Comparison of ENCODE assay signal across 11 cellular contexts in the genomic region with DNA sequence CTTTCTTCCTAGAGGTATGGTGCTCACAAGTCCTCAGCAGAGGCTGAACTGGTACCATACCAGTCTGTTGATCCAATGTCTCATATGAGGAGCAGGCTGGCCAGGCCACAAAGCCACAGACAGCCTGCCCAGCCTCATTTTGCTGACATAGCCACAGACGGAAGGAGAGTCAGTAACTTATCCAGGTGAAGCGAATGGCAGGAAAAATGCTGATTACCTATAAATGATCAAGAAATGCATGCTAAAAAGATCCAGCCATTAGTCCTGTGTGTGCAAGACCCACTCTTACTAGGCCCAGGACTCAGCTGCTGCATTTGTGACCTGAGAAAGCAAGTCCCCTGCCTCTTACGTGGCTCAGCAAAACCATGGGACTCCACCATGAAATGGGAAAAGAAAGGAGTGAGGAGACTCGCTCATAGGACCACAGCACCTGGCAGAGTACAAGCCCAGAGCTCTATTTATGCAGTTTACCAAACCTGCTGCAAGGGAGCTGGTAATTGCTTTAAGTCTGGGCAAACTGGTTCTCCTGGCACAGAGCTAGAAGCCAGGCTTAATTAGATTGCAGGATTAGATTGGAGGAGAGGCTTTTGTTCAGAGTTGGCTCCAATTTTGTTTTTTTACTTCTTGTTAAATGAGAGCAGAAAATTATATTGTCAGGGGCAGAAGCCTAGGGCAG. TPM values are rescaled to one million over a fixed set of nuclear protein-coding genes. Genes with fewer than 3 reads are reported as not detected.
DNase-seq lines count a peak whose midpoint lies in the region; ATAC-seq, FAIRE-seq and TF ChIP-seq lines count a peak whose summit lies in the region.
"Had no signal": no experiment of that assay in that cellular context is flagged by ENCODE, and none has a peak within 500 bp of the region (broad histone marks: within the 10 kb centered on the region; RNA-seq: fewer than 3 reads in every experiment).

No MANE protein-coding gene starts in this region.

- no peaks in the 10 kb centered on the region for H3K79me2 ChIP-seq in K562 (ENCODE audit: control insufficient read depth, insufficient read depth, low read length)
- H3K79me2 ChIP-seq in neural progenitor cell (ENCODE audit: low read depth), result no peaks in the 10 kb centered on the region
- H3K79me2 ChIP-seq in GM23248 (ENCODE audit: insufficient read depth), result no peaks in the 10 kb centered on the region

- ATAC-seq in K562, result no peak
- ATAC-seq in GM21381 (IDR thresholded peaks at IDR 0.05; ENCODE audit: unreplicated experiment), result no peak

- in situ Hi-C loops in K562 (cut with MboI), result no loop called here
- in situ Hi-C loops in GM23248 (cut with MboI), result no loop called here

- no peaks in the 10 kb centered on the region for H4K20me1 ChIP-seq in K562 (replicated peaks; ENCODE audit: control insufficient read depth, insufficient read depth, low read length)
- H4K20me1 ChIP-seq in neural progenitor cell (ENCODE audit: low read depth), result no peaks in the 10 kb centered on the region
- H4K20me1 ChIP-seq in GM23248 (ENCODE audit: insufficient read depth), result no peaks in the 10 kb centered on the region

- no peak overlapping the region; a peak in 1 of 4 replicates for H3K9ac ChIP-seq in K562 (ENCODE audit: insufficient read depth in 1 of 2, low read depth in 2 of 2, low read length in 2 of 2)
- no peak overlapping the region for H3K9ac ChIP-seq in neural progenitor cell
- H3K9ac ChIP-seq in GM23248, result no peak overlapping the region

- peak overlapping the region; percentile 75 for H3K27ac Mint-ChIP-seq in neural progenitor cell
- H3K27ac Mint-ChIP-seq: CD4-positive, alpha-beta T cell; stimulated activated naive CD8-positive, alpha-beta T cell treated with anti-CD3 and anti-CD28 coated beads, Interleukin-15, Interleukin-2, amounts not matched to agents 100 ng/mL and 50 ng/mL, for 24 hours had no signal

- H3K4me2 ChIP-seq in K562 (ENCODE audit: insufficient read depth, low read length) (no peak overlapping the region), neural progenitor cell (no peak overlapping the region), GM23248 (ENCODE audit: unreplicated experiment) (no peak overlapping the region)

- H3K9me3 ChIP-seq in K562 (replicated peaks; ENCODE audit: control insufficient read depth, insufficient read depth, low read depth, low read length) (no peaks in the 10 kb centered on the region), neural progenitor cell (ENCODE audit: low read depth) (no peaks in the 10 kb centered on the region), GM23248 (ENCODE audit: low read depth) (no peaks in the 10 kb centered on the region)

- intact Hi-C loops in K562 (cut with micrococcal nuclease), result no loop called here

- CTCF ChIA-PET in K562 (lab: Yijun Ruan, JAX; ENCODE audit: low intra/inter-chr PET ratio), result no interaction called here

- H3K27me3 ChIP-seq in K562 (ENCODE audit: control insufficient read depth in 2 of 2, insufficient read depth in 2 of 2, low read length in 2 of 2), result peaks cover 0 to 28% of the 10 kb centered on the region in 2 experiments; a peak in 4 of 5 replicates
- H3K27me3 ChIP-seq in neural progenitor cell, result no peaks in the 10 kb centered on the region
- no peaks in the 10 kb centered on the region for H3K27me3 ChIP-seq in GM23248 (replicated peaks; ENCODE audit: insufficient read depth)
- H3K27me3 ChIP-seq in H7 (ENCODE audit: control insufficient read depth, insufficient read depth, low read length), result no peaks in the 10 kb centered on the region

- no peak for TF ChIP-seq RAD21 in K562 (CRISPR knock-in tag; conservative IDR thresholded peaks at IDR 0.05 in 1 of 2, IDR thresholded peaks at IDR 0.05 in 1 of 2)

- FAIRE-seq in K562 (lab: Jason Lieb, UNC) (peak; percentile 19), D721Med (lab: Jason Lieb, UNC) (no peak)

- H3K4me3 ChIP-seq in K562 (no peak overlapping the region), neural progenitor cell (no peak overlapping the region), GM23248 (no peak overlapping the region), H7 (ENCODE audit: insufficient read depth, low read depth, low read length) (no peak overlapping the region)

- H2AFZ ChIP-seq in K562 (ENCODE audit: low read depth, low read length) (no peak overlapping the region), neural progenitor cell (replicated peaks) (no peak overlapping the region), GM23248 (no peak overlapping the region)

- no peak for TF ChIP-seq EP300 in K562 (IDR thresholded peaks at IDR 0.05; ENCODE audit: low read length)

- BruUV-seq in K562 (replicated peaks; lab: Mats Ljungman, UMichigan), result no TSS peak

- H3K27ac ChIP-seq in C4-2B (peak overlapping the region; percentile 99), K562 (ENCODE audit: extremely low read depth, low read depth, low read length) (no peak overlapping the region), neural progenitor cell (no peak overlapping the region), GM23248 (no peak overlapping the region)

- WGBS in K562 (ENCODE audit: insufficient coverage, low coverage, missing lambda C conversion rate), result 15% methylated on average over 4 of the region's 4 CpGs
- 82 to 87% methylated on average over 4 of the region's 4 CpGs for WGBS in GM23248 (ENCODE audit: low coverage in 1 of 2, low lambda C conversion rate in 2 of 2, missing lambda C conversion rate in 2 of 2), 2 experiments

- H3K4me1 ChIP-seq in K562 (replicated peaks in 1 of 2; ENCODE audit: control insufficient read depth in 2 of 2, insufficient read depth in 2 of 2, low read length in 2 of 2) (no peaks in the 10 kb centered on the region), neural progenitor cell (no peaks in the 10 kb centered on the region), GM23248 (ENCODE audit: insufficient read depth) (no peaks in the 10 kb centered on the region)

- no peak for TF ChIP-seq CTCF in C4-2B (conservative IDR thresholded peaks at IDR 0.05)
- no peak for TF ChIP-seq CTCF in K562 (IDR thresholded peaks at IDR 0.05 in 2 of 3, conservative IDR thresholded peaks at IDR 0.05 in 1 of 3; ENCODE audit: insufficient read depth in 2 of 3, low read depth in 1 of 3, low read length in 3 of 3)
- no peak for TF ChIP-seq CTCF in neural progenitor cell (IDR thresholded peaks at IDR 0.05)
- no peak for TF ChIP-seq CTCF in D721Med (IDR thresholded peaks at IDR 0.05; ENCODE audit: insufficient read depth, missing control alignments)

- peaks cover 37% of the 10 kb centered on the region for H3K4me1 Mint-ChIP-seq in neural progenitor cell

- no peaks in the 10 kb centered on the region for H3K9me1 ChIP-seq in K562 (ENCODE audit: control insufficient read depth, insufficient read depth, low read length)

- peaks cover 5% of the 10 kb centered on the region for H3K36me3 Mint-ChIP-seq in neural progenitor cell

- H3K9me2 ChIP-seq in GM23248 (ENCODE audit: insufficient read depth), result no peaks in the 10 kb centered on the region

- POLR2A ChIA-PET in K562 (lab: Yijun Ruan, JAX), result interaction anchor here (0.8 to 2.3 kb wide), 2 partner anchors 11 to 16 kb away, joined by 3 to 8 read pairs; no protein-coding TSS in a partner anchor

- DNase-seq in NCI-H2029 (lab: John Stamatoyannopoulos, UW), result peak; percentile 74
- no peak for DNase-seq in K562 (ENCODE audit: extremely low read depth in 1 of 4, low spot score in 3 of 4)
- no peak for DNase-seq in neural progenitor cell (ENCODE audit: low spot score)
- DNase-seq in D721Med (ENCODE audit: insufficient read length, low spot score), result no peak
- DNase-seq in GM23248, result no peak
- no peak for DNase-seq in H7
- DNase-seq: Kasumi-1 had no signal

- TF ChIP-seq POLR2A in K562 (conservative IDR thresholded peaks at IDR 0.05), result no peak

- no peaks in the 10 kb centered on the region for H3F3A ChIP-seq in neural progenitor cell (ENCODE audit: low read depth)
- 0 out of 2 replicates have a peak, but pooled peaks cover 3% of the 10 kb centered on the region for H3F3A ChIP-seq in GM23248 (ENCODE audit: insufficient read depth)

- peaks cover 14% of the 10 kb centered on the region for H3K9me3 Mint-ChIP-seq in neural progenitor cell
- H3K9me3 Mint-ChIP-seq: CD4-positive, alpha-beta T cell; stimulated activated naive CD8-positive, alpha-beta T cell treated with anti-CD3 and anti-CD28 coated beads, Interleukin-15, Interleukin-2, amounts not matched to agents 100 ng/mL and 50 ng/mL, for 24 hours had no signal

- H3K36me3 ChIP-seq in K562 (ENCODE audit: control insufficient read depth, insufficient read depth, low read length) (no peaks in the 10 kb centered on the region), neural progenitor cell (no peaks in the 10 kb centered on the region), GM23248 (ENCODE audit: low read depth) (no peaks in the 10 kb centered on the region), H7 (replicated peaks; ENCODE audit: control insufficient read depth, insufficient read depth, low read length) (no peaks in the 10 kb centered on the region)

- peak overlapping the region; percentile 28 for H3K4me3 Mint-ChIP-seq in neural progenitor cell
- H3K4me3 Mint-ChIP-seq: CD4-positive, alpha-beta T cell; stimulated activated naive CD8-positive, alpha-beta T cell treated with anti-CD3 and anti-CD28 coated beads, Interleukin-15, Interleukin-2, amounts not matched to agents 100 ng/mL and 50 ng/mL, for 24 hours had no signal

- H3K27me3 Mint-ChIP-seq in neural progenitor cell (ENCODE audit: insufficient read depth, low read depth), result peaks cover 13% of the 10 kb centered on the region

RNA-seq across cellular contexts. Expression of a gene that starts 19.0 kb away (rescaled TPM):
- 0.44 and 2.1 TPM in 2 replicates for total RNA-seq in K562 (2011; cell fraction: chromatin; rRNA removed; ENCODE audit: low replicate concordance)
- 3.4 and 4.2 TPM in 2 replicates for total RNA-seq in K562 (2011; cell fraction: nucleolus; rRNA removed)
- total RNA-seq in K562 (2011; cell fraction: nucleoplasm; rRNA removed), result 1.8 and 2.7 TPM in 2 replicates
- total RNA-seq in K562 (2014; rRNA removed) (4.2 and 4.8 TPM in 2 replicates), K562 (2014; rRNA removed; fragmentation: Illumina TruSeq; extraction: Trizol) (0.87 and 0.99 TPM in 2 replicates), K562 (2015; rRNA removed; fragmentation: Illumina TruSeq; extraction: Trizol) (0.72 and 0.90 TPM in 2 replicates), K562 (2021) (3.3 and 4.2 TPM in 2 replicates), neural progenitor cell (ENCODE audit: low replicate concordance) (16.1 and 28.7 TPM in 2 replicates)
- polyA plus RNA-seq in K562 (2011; rRNA removed) (1.1 and 1.5 TPM in 2 replicates), K562 (2014; fragmentation: Illumina TruSeq; extraction: Trizol) (1.3 and 1.4 TPM in 2 replicates), K562 (2014; fragmentation: Nextera tagmentation; extraction: Ambion mirVana) (under 1 TPM; 0.07 to 0.17 TPM), K562 (2014; rRNA removed) (2.1 and 2.6 TPM in 2 replicates), GM23248 (2016; fragmentation: Nextera tagmentation; extraction: Ambion mirVana) (45.6 and 47.8 TPM in 2 replicates)
- 1.2 and 4.0 TPM in 2 replicates for polyA plus RNA-seq in K562 (2011; cell fraction: cytosol; rRNA removed)
- polyA plus RNA-seq in K562 (2011; cell fraction: nucleus; rRNA removed), result 1.8 and 3.5 TPM in 2 replicates
- 4.0 and 4.8 TPM in 2 replicates for polyA plus RNA-seq in K562 (2012)
- polyA minus RNA-seq in K562 (2011; rRNA and poly(A)+ RNA removed), result 0.48 and 1.1 TPM in 2 replicates
- 3.6 and 10.7 TPM in 2 replicates for polyA minus RNA-seq in K562 (2011; cell fraction: cytosol; rRNA and poly(A)+ RNA removed)
- 3.8 and 4.1 TPM in 2 replicates for polyA minus RNA-seq in K562 (2011; cell fraction: nucleus; rRNA and poly(A)+ RNA removed)
- 303 and 305 TPM in 2 replicates for total RNA-seq in GM23248 (2014; rRNA removed; shearing (Covaris generic))
- 97.0 and 123 TPM in 2 replicates for total RNA-seq in H7 (2014; rRNA removed; shearing (Covaris generic))
